In the genomic region with DNA sequence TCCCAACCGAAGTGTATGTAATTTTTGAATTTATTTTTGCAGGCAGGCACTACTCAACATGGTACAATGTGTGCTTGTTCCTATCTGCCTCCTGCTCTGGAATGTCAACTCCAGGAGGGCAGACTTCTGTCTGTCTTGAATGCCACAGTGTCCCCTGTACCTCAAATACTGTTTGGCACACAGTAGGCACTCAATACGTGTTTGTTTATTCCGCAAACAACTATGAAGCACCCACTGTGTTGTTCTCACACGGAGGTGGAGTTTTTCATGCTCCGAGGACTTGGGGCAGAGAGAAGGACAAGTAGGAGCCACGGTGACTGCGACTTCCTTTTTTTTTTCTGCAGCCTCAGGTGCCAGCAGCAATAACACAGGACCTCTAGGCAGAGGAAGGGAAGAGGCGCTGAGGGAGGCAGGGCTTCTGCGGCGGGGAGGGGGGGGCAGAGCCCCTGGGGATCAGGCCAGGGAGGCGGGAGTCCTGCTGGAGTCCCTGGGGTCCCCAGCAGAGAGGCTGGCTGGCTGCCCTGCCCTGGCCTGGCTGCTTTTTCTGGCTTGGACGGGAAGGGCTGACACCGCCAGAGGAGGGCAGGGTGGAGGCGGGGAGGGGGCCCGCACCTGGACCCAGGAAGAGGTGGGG, we compare ENCODE assay signal across 1 cellular context.
TF ChIP-seq lines count a peak whose summit lies in the region.

No MANE protein-coding gene starts in this region.

TF ChIP-seq in SK-N-SH, 30 proteins besides CTCF, POLR2A, EP300 and RAD21 (continued from another document):
- TF ChIP-seq, protein P1, sequence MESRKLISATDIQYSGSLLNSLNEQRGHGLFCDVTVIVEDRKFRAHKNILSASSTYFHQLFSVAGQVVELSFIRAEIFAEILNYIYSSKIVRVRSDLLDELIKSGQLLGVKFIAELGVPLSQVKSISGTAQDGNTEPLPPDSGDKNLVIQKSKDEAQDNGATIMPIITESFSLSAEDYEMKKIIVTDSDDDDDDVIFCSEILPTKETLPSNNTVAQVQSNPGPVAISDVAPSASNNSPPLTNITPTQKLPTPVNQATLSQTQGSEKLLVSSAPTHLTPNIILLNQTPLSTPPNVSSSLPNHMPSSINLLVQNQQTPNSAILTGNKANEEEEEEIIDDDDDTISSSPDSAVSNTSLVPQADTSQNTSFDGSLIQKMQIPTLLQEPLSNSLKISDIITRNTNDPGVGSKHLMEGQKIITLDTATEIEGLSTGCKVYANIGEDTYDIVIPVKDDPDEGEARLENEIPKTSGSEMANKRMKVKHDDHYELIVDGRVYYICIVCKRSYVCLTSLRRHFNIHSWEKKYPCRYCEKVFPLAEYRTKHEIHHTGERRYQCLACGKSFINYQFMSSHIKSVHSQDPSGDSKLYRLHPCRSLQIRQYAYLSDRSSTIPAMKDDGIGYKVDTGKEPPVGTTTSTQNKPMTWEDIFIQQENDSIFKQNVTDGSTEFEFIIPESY (IDR thresholded peaks at IDR 0.05; ENCODE audit: borderline replicate concordance, low read depth), result no peak
- TF ChIP-seq YY1 (IDR thresholded peaks at IDR 0.05; ENCODE audit: low read depth), result no peak
- TF ChIP-seq NRF1 (IDR thresholded peaks at IDR 0.05; ENCODE audit: low read depth, low read length), result no peak
- TF ChIP-seq, protein P2, sequence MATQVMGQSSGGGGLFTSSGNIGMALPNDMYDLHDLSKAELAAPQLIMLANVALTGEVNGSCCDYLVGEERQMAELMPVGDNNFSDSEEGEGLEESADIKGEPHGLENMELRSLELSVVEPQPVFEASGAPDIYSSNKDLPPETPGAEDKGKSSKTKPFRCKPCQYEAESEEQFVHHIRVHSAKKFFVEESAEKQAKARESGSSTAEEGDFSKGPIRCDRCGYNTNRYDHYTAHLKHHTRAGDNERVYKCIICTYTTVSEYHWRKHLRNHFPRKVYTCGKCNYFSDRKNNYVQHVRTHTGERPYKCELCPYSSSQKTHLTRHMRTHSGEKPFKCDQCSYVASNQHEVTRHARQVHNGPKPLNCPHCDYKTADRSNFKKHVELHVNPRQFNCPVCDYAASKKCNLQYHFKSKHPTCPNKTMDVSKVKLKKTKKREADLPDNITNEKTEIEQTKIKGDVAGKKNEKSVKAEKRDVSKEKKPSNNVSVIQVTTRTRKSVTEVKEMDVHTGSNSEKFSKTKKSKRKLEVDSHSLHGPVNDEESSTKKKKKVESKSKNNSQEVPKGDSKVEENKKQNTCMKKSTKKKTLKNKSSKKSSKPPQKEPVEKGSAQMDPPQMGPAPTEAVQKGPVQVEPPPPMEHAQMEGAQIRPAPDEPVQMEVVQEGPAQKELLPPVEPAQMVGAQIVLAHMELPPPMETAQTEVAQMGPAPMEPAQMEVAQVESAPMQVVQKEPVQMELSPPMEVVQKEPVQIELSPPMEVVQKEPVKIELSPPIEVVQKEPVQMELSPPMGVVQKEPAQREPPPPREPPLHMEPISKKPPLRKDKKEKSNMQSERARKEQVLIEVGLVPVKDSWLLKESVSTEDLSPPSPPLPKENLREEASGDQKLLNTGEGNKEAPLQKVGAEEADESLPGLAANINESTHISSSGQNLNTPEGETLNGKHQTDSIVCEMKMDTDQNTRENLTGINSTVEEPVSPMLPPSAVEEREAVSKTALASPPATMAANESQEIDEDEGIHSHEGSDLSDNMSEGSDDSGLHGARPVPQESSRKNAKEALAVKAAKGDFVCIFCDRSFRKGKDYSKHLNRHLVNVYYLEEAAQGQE (IDR thresholded peaks at IDR 0.05; ENCODE audit: low read depth, low read length), result no peak
- no peak for TF ChIP-seq MEF2A (IDR thresholded peaks at IDR 0.05; ENCODE audit: borderline replicate concordance, low read depth)
- TF ChIP-seq SMC3 (IDR thresholded peaks at IDR 0.05; ENCODE audit: low read depth, low read length), result no peak
- no peak for TF ChIP-seq FOSL2 (IDR thresholded peaks at IDR 0.05; ENCODE audit: borderline replicate concordance, low read depth)
- TF ChIP-seq ELF1 (IDR thresholded peaks at IDR 0.05), result no peak
TF ChIP-seq in SK-N-SH: peak in this region for 0.
